ENCODE assay signal across 5 cellular contexts in genomic region chr2:16194530-16194929, GRCh38.
"Had no signal": no experiment of that assay in that cellular context is flagged by ENCODE, and none has a peak within 500 bp of the region (broad histone marks: within the 10 kb centered on the region; RNA-seq: fewer than 3 reads in every experiment).

No MANE protein-coding gene starts in this region.

- DNase-seq: GM23248, GOT3, H7, HFFc6, IMR-90 had no signal

- H3K4me3 Mint-ChIP-seq: HFFc6 had no signal

- H3K27ac Mint-ChIP-seq: HFFc6 had no signal
